Comparison of ENCODE assay signal across 24 cellular contexts in the genomic region with DNA sequence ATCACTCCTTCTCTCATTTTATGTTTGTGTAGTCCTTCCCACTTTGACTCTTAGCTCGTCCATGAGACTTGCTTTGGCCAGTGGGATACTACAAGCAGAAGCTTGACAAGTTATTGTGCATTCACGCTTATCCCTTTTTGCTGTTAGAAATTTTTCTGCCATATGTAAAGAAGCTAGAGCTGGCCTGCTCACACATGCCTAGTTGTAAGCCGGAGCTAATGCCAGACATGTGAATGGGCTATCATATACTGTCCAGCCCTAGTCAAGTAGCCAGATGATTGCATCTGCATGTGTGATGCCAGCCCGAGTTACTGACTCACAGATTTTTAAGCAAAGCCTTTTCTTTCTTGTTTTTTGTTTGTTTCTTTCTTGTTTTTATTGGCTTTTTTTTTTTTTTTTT.
DNase-seq lines count a peak whose midpoint lies in the region; ATAC-seq, FAIRE-seq and TF ChIP-seq lines count a peak whose summit lies in the region.
"Had no signal": no experiment of that assay in that cellular context is flagged by ENCODE, and none has a peak within 500 bp of the region (broad histone marks: within the 10 kb centered on the region; RNA-seq: fewer than 3 reads in every experiment).

No MANE protein-coding gene starts in this region.

- CTCF ChIA-PET in CD8-positive, alpha-beta memory T cell (lab: Charles Lee), result no interaction called here

- H3K4me3 ChIP-seq in bronchial epithelial cell (ENCODE audit: low read depth, low read length), result no peak overlapping the region
- no peak overlapping the region for H3K4me3 ChIP-seq in epithelial cell of esophagus (ENCODE audit: low read length)
- no peak overlapping the region for H3K4me3 ChIP-seq in CD8-positive, alpha-beta memory T cell (ENCODE audit: low read length)
- H3K4me3 ChIP-seq: BLaER1 had no signal

- H3K9me3 ChIP-seq in CD8-positive, alpha-beta memory T cell (ENCODE audit: low read length), result no peaks in the 10 kb centered on the region
- H3K9me3 ChIP-seq: BE2C had no signal

- H3K27me3 ChIP-seq in bronchial epithelial cell (ENCODE audit: control insufficient read depth, insufficient read depth, low read length), result no peaks in the 10 kb centered on the region
- H3K27me3 ChIP-seq in CD8-positive, alpha-beta memory T cell (ENCODE audit: insufficient read depth, low read length, poor library complexity, severe bottlenecking), result no peaks in the 10 kb centered on the region
- H3K27me3 ChIP-seq: BE2C, BLaER1 had no signal

- H3K4me1 Mint-ChIP-seq in CD8-positive, alpha-beta memory T cell, result no peaks in the 10 kb centered on the region
- H3K4me1 Mint-ChIP-seq: CD14-positive monocyte; CD4-positive, alpha-beta memory T cell; CD4-positive, CD25-positive, alpha-beta regulatory T cell had no signal

- DNase-seq in SW480 (ENCODE audit: low spot score) (peak; percentile 3), bronchial epithelial cell (ENCODE audit: low read depth) (peak; percentile 89), epithelial cell of esophagus (ENCODE audit: low read depth) (peak; percentile 67)
- no peak for DNase-seq in CD8-positive, alpha-beta memory T cell
- no peak for DNase-seq in NK-92 treated with Interleukin-12 subunit alpha and Interleukin-12 subunit beta, amount 100 ng/mL, for 24 hours (lab: John Stamatoyannopoulos, UW)
- DNase-seq: 8988T; ACHN; BE2C; C1 segment of cervical spinal cord; Caco-2; Calu3; CD4-positive, alpha-beta memory T cell; CD4-positive, CD25-positive, alpha-beta regulatory T cell; DMS79 treated with DMSO at 0.1 percent for 48 hours; GF-D8 had no signal

- no peak overlapping the region for H3K4me3 Mint-ChIP-seq in CD8-positive, alpha-beta memory T cell
- H3K4me3 Mint-ChIP-seq: CD14-positive monocyte; CD4-positive, alpha-beta memory T cell; CD4-positive, CD25-positive, alpha-beta regulatory T cell had no signal

- no peaks in the 10 kb centered on the region for H3K36me3 Mint-ChIP-seq in CD8-positive, alpha-beta memory T cell
- H3K36me3 Mint-ChIP-seq: CD14-positive monocyte; CD4-positive, alpha-beta memory T cell; CD4-positive, CD25-positive, alpha-beta regulatory T cell had no signal

- H3K36me3 ChIP-seq in bronchial epithelial cell (ENCODE audit: control insufficient read depth, insufficient read depth, low read length), result no peaks in the 10 kb centered on the region
- H3K36me3 ChIP-seq in CD8-positive, alpha-beta memory T cell (ENCODE audit: insufficient read depth, low read length), result no peaks in the 10 kb centered on the region
- H3K36me3 ChIP-seq: BE2C, BLaER1 had no signal

- POLR2A ChIA-PET in CD8-positive, alpha-beta memory T cell (lab: Charles Lee), result no interaction called here

- no peak overlapping the region for H3K27ac ChIP-seq in CD8-positive, alpha-beta memory T cell (ENCODE audit: low read depth, low read length)
- H3K27ac ChIP-seq: BLaER1 had no signal

- no peak for FAIRE-seq in bronchial epithelial cell (lab: Jason Lieb, UNC)
- FAIRE-seq: A204.1, D721Med, G401.6, GM12891, GM19239 had no signal

- H3K9me3 Mint-ChIP-seq in CD8-positive, alpha-beta memory T cell, result peaks cover 4 to 12% (median 7%) of the 10 kb centered on the region in 5 donors

- ATAC-seq in HG02970 (IDR thresholded peaks at IDR 0.05; ENCODE audit: low FRiP score, unreplicated experiment) (no peak), GM21360 (IDR thresholded peaks at IDR 0.05; ENCODE audit: unreplicated experiment) (no peak)

- no peak overlapping the region for H3K27ac Mint-ChIP-seq in CD8-positive, alpha-beta memory T cell
- H3K27ac Mint-ChIP-seq: CD14-positive monocyte; CD4-positive, alpha-beta memory T cell; CD4-positive, CD25-positive, alpha-beta regulatory T cell had no signal

- H3K4me1 ChIP-seq in CD8-positive, alpha-beta memory T cell (ENCODE audit: insufficient read depth, low read length), result no peaks in the 10 kb centered on the region
- H3K4me1 ChIP-seq: BE2C, BLaER1, Caco-2 had no signal

- H3K27me3 Mint-ChIP-seq in CD8-positive, alpha-beta memory T cell, result no peaks in the 10 kb centered on the region
- H3K27me3 Mint-ChIP-seq: CD4-positive, alpha-beta memory T cell; CD4-positive, CD25-positive, alpha-beta regulatory T cell had no signal

- no peak for TF ChIP-seq CTCF in bronchial epithelial cell (IDR thresholded peaks at IDR 0.05; ENCODE audit: insufficient read depth, low read length, severe bottlenecking)
- TF ChIP-seq CTCF in epithelial cell of esophagus (IDR thresholded peaks at IDR 0.05; ENCODE audit: insufficient read depth, low read depth, low read length, missing control alignments), result no peak

Comparison
In these comparisons a context has a peak if more than half of its experiments do, and no peak if none do; other contexts are left out.
1. DNase-seq: peak in SW480 (single experiment), bronchial epithelial cell (single experiment) and epithelial cell of esophagus (single experiment); none in CD8-positive, alpha-beta memory T cell (0 of 5) and NK-92 treated with Interleukin-12 subunit alpha and Interleukin-12 subunit beta, amount 100 ng/mL, for 24 hours (single experiment).